Comparison of ENCODE assay signal across 8 cellular contexts in the genomic region with DNA sequence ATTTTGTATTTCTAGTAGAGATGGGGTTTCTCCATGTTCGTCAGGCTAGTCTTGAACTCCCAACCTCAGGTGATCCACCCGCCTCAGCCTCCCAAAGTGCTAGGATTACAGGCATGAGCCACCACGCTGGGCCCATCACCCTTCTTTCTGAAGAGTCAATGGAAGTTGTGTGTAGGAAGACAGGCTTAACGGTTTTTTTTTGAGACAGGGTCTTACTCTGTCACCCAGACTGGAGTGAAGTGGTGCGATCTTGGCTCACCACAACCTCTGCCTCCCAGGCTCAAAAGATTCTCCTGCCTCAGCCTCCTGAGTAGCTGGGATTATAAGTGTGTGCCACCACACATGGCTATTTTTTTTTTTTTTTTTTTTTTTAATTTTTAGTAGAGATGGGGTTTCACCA. TPM values are rescaled to one million over a fixed set of nuclear protein-coding genes. Genes with fewer than 3 reads are reported as not detected.
DNase-seq lines count a peak whose midpoint lies in the region; ATAC-seq, FAIRE-seq and TF ChIP-seq lines count a peak whose summit lies in the region.
"Not testable (repeated sequence)": the region's sequence is repeated elsewhere in the genome, so short reads cannot be mapped to it uniquely, and the experiment has no call there.

No MANE protein-coding gene starts in this region.

- TF ChIP-seq POLR2A in HepG2 (IDR thresholded peaks at IDR 0.05; ENCODE audit: insufficient read depth in 1 of 2, low read depth in 2 of 2, low read length in 2 of 2), result not testable (repeated sequence)

- POLR2A ChIA-PET in HepG2 (lab: Yijun Ruan, JAX), result interaction anchor here (0.6 to 6.1 kb wide), 5 partner anchors 11 to 220 kb away, joined by 3 to 90 read pairs (median 4); partner anchors contain the start of gene PMF1

- H3K4me2 ChIP-seq in astrocyte (ENCODE audit: low read length) (peak overlapping the region; percentile 84), HepG2 (ENCODE audit: low read depth, low read length) (peak overlapping the region; percentile 80)

- TF ChIP-seq RAD21 in HepG2 (CRISPR knock-in tag; IDR thresholded peaks at IDR 0.05), result not testable (repeated sequence)

- not testable (repeated sequence) for DNase-seq in AG10803 (ENCODE audit: low read depth); astrocyte (ENCODE audit: low read depth); epithelial cell of esophagus (ENCODE audit: low read depth); HepG2 (ENCODE audit: low spot score); osteocyte (ENCODE audit: extremely low spot score, unreplicated experiment)
- peak; percentile 50 for DNase-seq in HT-29 (ENCODE audit: low spot score)

- H3K4me3 ChIP-seq in AG10803 (ENCODE audit: low read length) (peak overlapping the region; percentile 100), astrocyte (ENCODE audit: insufficient read depth, low read depth, low read length) (peak overlapping the region; percentile 96), epithelial cell of esophagus (ENCODE audit: low read length) (peak overlapping the region; percentile 99), HepG2 (replicated peaks in 1 of 3; ENCODE audit: insufficient read depth in 1 of 3, low read depth in 2 of 3, low read length in 3 of 3) (peak overlapping the region; percentile 78 to 92 (median 83)), subcutaneous abdominal adipose tissue (ENCODE audit: low read depth in 1 of 5, low read length in 5 of 5) (peak overlapping the region; percentile 97 to 100 (median 100))

- H3K79me2 ChIP-seq in astrocyte (ENCODE audit: insufficient read depth, low read length), result peaks cover 71% of the 10 kb centered on the region
- peaks cover 67% of the 10 kb centered on the region for H3K79me2 ChIP-seq in HepG2 (ENCODE audit: insufficient read depth, low read length)

- not testable (repeated sequence) for FAIRE-seq in astrocyte (lab: Jason Lieb, UNC); HepG2 (lab: Jason Lieb, UNC)

- in situ Hi-C loops in HepG2 (cut with HindIII; ENCODE audit: extremely low pct_ligation_motif_present, low pct_unique_long_range_greater_than_20kb), result not testable (repeated sequence)

- not testable (repeated sequence) for H3K9me3 ChIP-seq in astrocyte (ENCODE audit: insufficient read depth, low read depth, low read length); HepG2 (ENCODE audit: low read length); subcutaneous abdominal adipose tissue (ENCODE audit: control insufficient read depth in 5 of 5, low read length in 5 of 5)

- H3K4me1 ChIP-seq in astrocyte (ENCODE audit: insufficient read depth, low read length) (peaks cover 63% of the 10 kb centered on the region), HepG2 (ENCODE audit: insufficient read depth, low read length) (peaks cover 82% of the 10 kb centered on the region), subcutaneous abdominal adipose tissue (ENCODE audit: control insufficient read depth in 5 of 5, insufficient read depth in 5 of 5, low read length in 5 of 5) (peaks cover 14 to 77% (median 67%) of the 10 kb centered on the region in 5 donors)

- CTCF ChIA-PET in HepG2 (lab: Yijun Ruan, JAX; ENCODE audit: low intra/inter-chr PET ratio, low total read pairs), result not testable (repeated sequence)

- H3K27ac Mint-ChIP-seq in astrocyte (ENCODE audit: unreplicated experiment), result peak overlapping the region; percentile 94
- peak overlapping the region; percentile 99 for H3K27ac Mint-ChIP-seq in osteocyte (ENCODE audit: unreplicated experiment)

- not testable (repeated sequence) for TF ChIP-seq EP300 in HepG2 (IDR thresholded peaks at IDR 0.05; ENCODE audit: low read depth in 2 of 2, low read length in 2 of 2); HepG2 (CRISPR knock-in tag; IDR thresholded peaks at IDR 0.05; ENCODE audit: borderline replicate concordance)

- intact Hi-C loops in HepG2 (cut with micrococcal nuclease; ENCODE audit: unreplicated experiment), result not testable (repeated sequence)

- not testable (repeated sequence) for H3K27me3 Mint-ChIP-seq in astrocyte (ENCODE audit: low read depth, unreplicated experiment); osteocyte (ENCODE audit: unreplicated experiment)

- peak overlapping the region; percentile 98 for H3K9ac ChIP-seq in astrocyte (ENCODE audit: low read length)
- H3K9ac ChIP-seq in HepG2 (ENCODE audit: insufficient read depth, low read depth, low read length), result peak overlapping the region; percentile 94
- peak overlapping the region; percentile 80 to 100 (median 99) for H3K9ac ChIP-seq in subcutaneous abdominal adipose tissue (ENCODE audit: low read length in 5 of 5)

- H4K20me1 ChIP-seq in astrocyte (ENCODE audit: insufficient read depth, low read length), result peaks cover 67% of the 10 kb centered on the region
- not testable (repeated sequence) for H4K20me1 ChIP-seq in HepG2 (ENCODE audit: insufficient read depth, low read length)

- H3K27me3 ChIP-seq in astrocyte (ENCODE audit: insufficient read depth, low read length); HepG2 (ENCODE audit: control insufficient read depth in 1 of 2, insufficient read depth in 2 of 2, low read length in 2 of 2); subcutaneous abdominal adipose tissue (ENCODE audit: control insufficient read depth in 5 of 5, insufficient read depth in 4 of 5, low read length in 5 of 5): not testable (repeated sequence)

- H3K9me3 Mint-ChIP-seq in astrocyte (ENCODE audit: unreplicated experiment); osteocyte (ENCODE audit: unreplicated experiment): not testable (repeated sequence)

- H3K36me3 ChIP-seq in astrocyte (ENCODE audit: insufficient read depth, low read length) (peaks cover 14% of the 10 kb centered on the region), subcutaneous abdominal adipose tissue (ENCODE audit: control insufficient read depth in 5 of 5, insufficient read depth in 5 of 5, low read length in 5 of 5) (peaks cover 0 to 36% (median 24%) of the 10 kb centered on the region in 5 donors)
- H3K36me3 ChIP-seq in HepG2 (replicated peaks in 1 of 2; ENCODE audit: control insufficient read depth in 1 of 2, insufficient read depth in 2 of 2, low read length in 2 of 2), result not testable (repeated sequence)

- H2AFZ ChIP-seq in astrocyte (ENCODE audit: low read depth, low read length); HepG2 (ENCODE audit: low read length): not testable (repeated sequence)

- H3K4me3 Mint-ChIP-seq in astrocyte (ENCODE audit: unreplicated experiment) (peak overlapping the region; percentile 99), osteocyte (ENCODE audit: unreplicated experiment) (peak overlapping the region; percentile 92)

- TF ChIP-seq CTCF in AG10803 (conservative IDR thresholded peaks at IDR 0.05; ENCODE audit: low read length); VCaP (conservative IDR thresholded peaks at IDR 0.05); astrocyte (IDR thresholded peaks at IDR 0.05; ENCODE audit: insufficient read depth, low read depth, low read length); epithelial cell of esophagus (IDR thresholded peaks at IDR 0.05; ENCODE audit: insufficient read depth, low read depth, low read length, missing control alignments); HepG2 (CRISPR knock-in tag; IDR thresholded peaks at IDR 0.05); osteocyte (IDR thresholded peaks at IDR 0.05): not testable (repeated sequence)

- not testable (repeated sequence) for BruUV-seq in HepG2 (replicated peaks; lab: Mats Ljungman, UMichigan)

- WGBS in HepG2 (ENCODE audit: low lambda C conversion rate), result 71% methylated on average over 5 of the region's 5 CpGs

- H3K36me3 Mint-ChIP-seq in astrocyte (ENCODE audit: low read depth, unreplicated experiment), result not testable (repeated sequence)
- H3K36me3 Mint-ChIP-seq in osteocyte (ENCODE audit: unreplicated experiment), result peaks cover 10% of the 10 kb centered on the region

- H3K4me1 Mint-ChIP-seq in astrocyte (ENCODE audit: low read depth, unreplicated experiment) (peaks cover 47% of the 10 kb centered on the region), osteocyte (ENCODE audit: unreplicated experiment) (peaks cover 72% of the 10 kb centered on the region)

- not testable (repeated sequence) for ATAC-seq in HepG2

- H3K27ac ChIP-seq in VCaP (peak overlapping the region; percentile 62; the same call in 1 of the 2 replicates), astrocyte (ENCODE audit: low read depth, low read length) (peak overlapping the region; percentile 94), HepG2 (ENCODE audit: extremely low read length, insufficient read depth, low read length) (peak overlapping the region; percentile 81), subcutaneous abdominal adipose tissue (ENCODE audit: low read depth, low read length) (peak overlapping the region; percentile 97)

RNA-seq across cellular contexts. Expression of gene LMNA, which starts 2.2 kb away (rescaled TPM):
- total RNA-seq in HT-29 (2014; rRNA removed; shearing (Covaris generic)), result 1,664 and 1,875 TPM in 2 replicates
- total RNA-seq in astrocyte, result 429 and 464 TPM in 2 replicates
- 190 and 225 TPM in 2 replicates for total RNA-seq in HepG2 (2016; rRNA removed; fragmentation: Illumina TruSeq; extraction: Trizol)
- 16.7 and 20.3 TPM in 2 replicates for total RNA-seq in HepG2 (2016; cell fraction: cytosol; rRNA removed; fragmentation: Illumina TruSeq; extraction: Trizol; ENCODE audit: low read depth)
- 150 and 214 TPM in 2 replicates for total RNA-seq in HepG2 (2016; cell fraction: insoluble cytoplasmic fraction; rRNA removed; fragmentation: Illumina TruSeq; extraction: Trizol)
- total RNA-seq in HepG2 (2016; cell fraction: membrane; rRNA removed; fragmentation: Illumina TruSeq; extraction: Trizol), result 22.8 and 26.6 TPM in 2 replicates
- 106 and 117 TPM in 2 replicates for total RNA-seq in HepG2 (2016; cell fraction: nucleus; rRNA removed; fragmentation: Illumina TruSeq; extraction: Trizol)
- 107 and 110 TPM in 2 replicates for polyA plus RNA-seq in HepG2 (2011; rRNA removed)
- 79.6 and 122 TPM in 2 replicates for polyA plus RNA-seq in HepG2 (2011; cell fraction: cytosol; rRNA removed)
- 236 and 366 TPM in 2 replicates for polyA plus RNA-seq in HepG2 (2011; cell fraction: nucleus; rRNA removed)
- 86.7 and 101 TPM in 2 replicates for polyA plus RNA-seq in HepG2 (2012)
- 11.1 and 13.2 TPM in 2 replicates for polyA plus RNA-seq in HepG2 (2016; cell fraction: cytosol; fragmentation: Illumina TruSeq; extraction: Trizol; ENCODE audit: low read depth)
- polyA plus RNA-seq in HepG2 (2016; cell fraction: insoluble cytoplasmic fraction; fragmentation: Illumina TruSeq; extraction: Trizol; ENCODE audit: low read depth), result 143 and 179 TPM in 2 replicates
- 12.6 and 16.9 TPM in 2 replicates for polyA plus RNA-seq in HepG2 (2016; cell fraction: membrane; fragmentation: Illumina TruSeq; extraction: Trizol; ENCODE audit: low read depth)
- 177 and 182 TPM in 2 replicates for polyA plus RNA-seq in HepG2 (2016; cell fraction: nucleus; fragmentation: Illumina TruSeq; extraction: Trizol; ENCODE audit: insufficient read depth, low read depth)
- polyA minus RNA-seq in HepG2 (2011; rRNA and poly(A)+ RNA removed; ENCODE audit: low replicate concordance), result 159 and 307 TPM in 2 replicates
- 120 and 130 TPM in 2 replicates for polyA minus RNA-seq in HepG2 (2011; cell fraction: cytosol; rRNA and poly(A)+ RNA removed)
- polyA minus RNA-seq in HepG2 (2011; cell fraction: nucleus; rRNA and poly(A)+ RNA removed), result 67.7 and 70.4 TPM in 2 replicates
- 733 and 792 TPM in 2 replicates for total RNA-seq in osteocyte

RNA-seq across cellular contexts. Expression of gene MEX3A, which starts 34.5 kb away (rescaled TPM):
- total RNA-seq in HT-29 (2014; rRNA removed; shearing (Covaris generic)), result 9.3 and 13.3 TPM in 2 replicates
- 32.9 and 37.6 TPM in 2 replicates for total RNA-seq in astrocyte
- 7.6 TPM in 2 replicates for total RNA-seq in HepG2 (2016; rRNA removed; fragmentation: Illumina TruSeq; extraction: Trizol)
- 1.4 and 2.5 TPM in 2 replicates for total RNA-seq in HepG2 (2016; cell fraction: cytosol; rRNA removed; fragmentation: Illumina TruSeq; extraction: Trizol; ENCODE audit: low read depth)
- total RNA-seq in HepG2 (2016; cell fraction: insoluble cytoplasmic fraction; rRNA removed; fragmentation: Illumina TruSeq; extraction: Trizol), result 5.3 and 7.9 TPM in 2 replicates
- 4.5 and 7.8 TPM in 2 replicates for total RNA-seq in HepG2 (2016; cell fraction: membrane; rRNA removed; fragmentation: Illumina TruSeq; extraction: Trizol)
- total RNA-seq in HepG2 (2016; cell fraction: nucleus; rRNA removed; fragmentation: Illumina TruSeq; extraction: Trizol), result 6.2 and 7.5 TPM in 2 replicates
- 9.0 and 9.1 TPM in 2 replicates for polyA plus RNA-seq in HepG2 (2011; rRNA removed)
- polyA plus RNA-seq in HepG2 (2011; cell fraction: cytosol; rRNA removed), result 7.3 and 8.1 TPM in 2 replicates
- 11.9 and 12.9 TPM in 2 replicates for polyA plus RNA-seq in HepG2 (2011; cell fraction: nucleus; rRNA removed)
- 4.3 and 9.1 TPM in 2 replicates for polyA plus RNA-seq in HepG2 (2012)
- 2.9 and 3.3 TPM in 2 replicates for polyA plus RNA-seq in HepG2 (2016; cell fraction: cytosol; fragmentation: Illumina TruSeq; extraction: Trizol; ENCODE audit: low read depth)
- polyA plus RNA-seq in HepG2 (2016; cell fraction: insoluble cytoplasmic fraction; fragmentation: Illumina TruSeq; extraction: Trizol; ENCODE audit: low read depth), result 10.7 and 11.1 TPM in 2 replicates
- polyA plus RNA-seq in HepG2 (2016; cell fraction: membrane; fragmentation: Illumina TruSeq; extraction: Trizol; ENCODE audit: low read depth), result 4.7 and 6.0 TPM in 2 replicates
- 14.7 and 15.4 TPM in 2 replicates for polyA plus RNA-seq in HepG2 (2016; cell fraction: nucleus; fragmentation: Illumina TruSeq; extraction: Trizol; ENCODE audit: insufficient read depth, low read depth)
- polyA minus RNA-seq in HepG2 (2011; rRNA and poly(A)+ RNA removed; ENCODE audit: low replicate concordance), result 2.3 and 13.0 TPM in 2 replicates
- polyA minus RNA-seq in HepG2 (2011; cell fraction: cytosol; rRNA and poly(A)+ RNA removed), result 10.6 and 11.8 TPM in 2 replicates
- polyA minus RNA-seq in HepG2 (2011; cell fraction: nucleus; rRNA and poly(A)+ RNA removed), result 4.1 and 6.2 TPM in 2 replicates
- 19.8 and 20.7 TPM in 2 replicates for total RNA-seq in osteocyte

RNA-seq across cellular contexts. Expression of gene SEMA4A, which starts 36.7 kb away (rescaled TPM):
- total RNA-seq in HT-29 (2014; rRNA removed; shearing (Covaris generic)), result 5.1 and 11.6 TPM in 2 replicates
- 0.66 and 1.1 TPM in 2 replicates for total RNA-seq in astrocyte
- total RNA-seq in HepG2 (2016; rRNA removed; fragmentation: Illumina TruSeq; extraction: Trizol), result 0.09 TPM in 1 of 2 replicates, not detected in the other
- not detected in 2 replicates for total RNA-seq in HepG2 (2016; cell fraction: cytosol; rRNA removed; fragmentation: Illumina TruSeq; extraction: Trizol; ENCODE audit: low read depth)
- 0.15 TPM in 1 of 2 replicates, not detected in the other for total RNA-seq in HepG2 (2016; cell fraction: insoluble cytoplasmic fraction; rRNA removed; fragmentation: Illumina TruSeq; extraction: Trizol)
- total RNA-seq in HepG2 (2016; cell fraction: membrane; rRNA removed; fragmentation: Illumina TruSeq; extraction: Trizol), result not detected in 2 replicates
- total RNA-seq in HepG2 (2016; cell fraction: nucleus; rRNA removed; fragmentation: Illumina TruSeq; extraction: Trizol), result 0.13 TPM in 1 of 2 replicates, not detected in the other
- 0.14 and 0.20 TPM in 2 replicates for polyA plus RNA-seq in HepG2 (2011; rRNA removed)
- polyA plus RNA-seq in HepG2 (2011; cell fraction: cytosol; rRNA removed), result 0.08 and 0.09 TPM in 2 replicates
- 0.21 and 0.61 TPM in 2 replicates for polyA plus RNA-seq in HepG2 (2011; cell fraction: nucleus; rRNA removed)
- 0.19 and 0.21 TPM in 2 replicates for polyA plus RNA-seq in HepG2 (2012)
- polyA plus RNA-seq in HepG2 (2016; cell fraction: cytosol; fragmentation: Illumina TruSeq; extraction: Trizol; ENCODE audit: low read depth), result not detected in 2 replicates
- polyA plus RNA-seq in HepG2 (2016; cell fraction: insoluble cytoplasmic fraction; fragmentation: Illumina TruSeq; extraction: Trizol; ENCODE audit: low read depth), result 0.45 TPM in 1 of 2 replicates, not detected in the other
- not detected in 2 replicates for polyA plus RNA-seq in HepG2 (2016; cell fraction: membrane; fragmentation: Illumina TruSeq; extraction: Trizol; ENCODE audit: low read depth)
- polyA plus RNA-seq in HepG2 (2016; cell fraction: nucleus; fragmentation: Illumina TruSeq; extraction: Trizol; ENCODE audit: insufficient read depth, low read depth), result 0.15 TPM in 1 of 2 replicates, not detected in the other
- polyA minus RNA-seq in HepG2 (2011; rRNA and poly(A)+ RNA removed; ENCODE audit: low replicate concordance), result 0.88 and 18.6 TPM in 2 replicates
- polyA minus RNA-seq in HepG2 (2011; cell fraction: cytosol; rRNA and poly(A)+ RNA removed), result not detected in 2 replicates
- polyA minus RNA-seq in HepG2 (2011; cell fraction: nucleus; rRNA and poly(A)+ RNA removed), result 0.39 TPM in 1 of 2 replicates, not detected in the other
- total RNA-seq in osteocyte, result 1.6 and 1.8 TPM in 2 replicates

RNA-seq across cellular contexts. Expression of gene RAB25, which starts 55.8 kb away (rescaled TPM):
- total RNA-seq in HT-29 (2014; rRNA removed; shearing (Covaris generic)), result 163 and 185 TPM in 2 replicates
- total RNA-seq in astrocyte (0.99 and 3.1 TPM in 2 replicates), HepG2 (2016; rRNA removed; fragmentation: Illumina TruSeq; extraction: Trizol) (0.20 TPM in 1 of 2 replicates, not detected in the other), osteocyte (not detected in 2 replicates)
- total RNA-seq in HepG2 (2016; cell fraction: cytosol; rRNA removed; fragmentation: Illumina TruSeq; extraction: Trizol; ENCODE audit: low read depth), result not detected in 2 replicates
- total RNA-seq in HepG2 (2016; cell fraction: insoluble cytoplasmic fraction; rRNA removed; fragmentation: Illumina TruSeq; extraction: Trizol), result 0.17 TPM in 1 of 2 replicates, not detected in the other
- 0.17 TPM in 1 of 2 replicates, not detected in the other for total RNA-seq in HepG2 (2016; cell fraction: membrane; rRNA removed; fragmentation: Illumina TruSeq; extraction: Trizol)
- total RNA-seq in HepG2 (2016; cell fraction: nucleus; rRNA removed; fragmentation: Illumina TruSeq; extraction: Trizol), result not detected in 2 replicates
- 0.12 and 0.22 TPM in 2 replicates for polyA plus RNA-seq in HepG2 (2011; rRNA removed)
- polyA plus RNA-seq in HepG2 (2011; cell fraction: cytosol; rRNA removed), result 0.12 and 0.21 TPM in 2 replicates
- polyA plus RNA-seq in HepG2 (2011; cell fraction: nucleus; rRNA removed), result 0.33 and 0.37 TPM in 2 replicates
- polyA plus RNA-seq in HepG2 (2012), result 0.33 and 0.34 TPM in 2 replicates
- not detected in 2 replicates for polyA plus RNA-seq in HepG2 (2016; cell fraction: cytosol; fragmentation: Illumina TruSeq; extraction: Trizol; ENCODE audit: low read depth)
- not detected in 2 replicates for polyA plus RNA-seq in HepG2 (2016; cell fraction: insoluble cytoplasmic fraction; fragmentation: Illumina TruSeq; extraction: Trizol; ENCODE audit: low read depth)
- polyA plus RNA-seq in HepG2 (2016; cell fraction: membrane; fragmentation: Illumina TruSeq; extraction: Trizol; ENCODE audit: low read depth), result not detected in 2 replicates
- not detected in 2 replicates for polyA plus RNA-seq in HepG2 (2016; cell fraction: nucleus; fragmentation: Illumina TruSeq; extraction: Trizol; ENCODE audit: insufficient read depth, low read depth)
- not detected in 2 replicates for polyA minus RNA-seq in HepG2 (2011; rRNA and poly(A)+ RNA removed; ENCODE audit: low replicate concordance)
- not detected in 2 replicates for polyA minus RNA-seq in HepG2 (2011; cell fraction: cytosol; rRNA and poly(A)+ RNA removed)
- not detected in 2 replicates for polyA minus RNA-seq in HepG2 (2011; cell fraction: nucleus; rRNA and poly(A)+ RNA removed)
